23 cellular contexts compared by ENCODE assay signal in the genomic region with DNA sequence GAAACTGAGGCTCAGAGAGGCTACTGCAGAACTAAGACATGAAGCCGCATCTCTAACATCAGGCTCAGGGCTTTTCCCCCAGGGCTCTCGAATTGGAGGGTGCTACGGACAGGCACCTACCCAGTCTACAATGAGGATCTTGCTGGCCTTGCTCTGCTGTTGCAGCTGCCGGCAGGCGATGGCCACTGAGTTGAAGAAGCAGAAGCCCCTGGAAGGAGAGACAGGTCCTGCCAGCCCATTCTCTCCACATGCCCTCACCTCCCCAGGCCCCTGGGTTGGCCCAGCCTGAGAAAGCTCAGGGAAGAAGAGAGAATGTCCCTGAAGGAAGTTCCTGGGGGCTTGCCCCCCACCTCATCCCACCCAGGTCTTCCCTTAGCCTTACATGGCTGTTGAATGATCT.
"Had no signal": no experiment of that assay in that cellular context is flagged by ENCODE, and none has a peak within 500 bp of the region (broad histone marks: within the 10 kb centered on the region; RNA-seq: fewer than 3 reads in every experiment).

No MANE protein-coding gene starts in this region.

- H3K79me2 ChIP-seq: hepatocyte had no signal

- H3K4me1 ChIP-seq: body of pancreas, left lung, SJSA1 had no signal

- ATAC-seq: body of pancreas, left lung, natural killer cell had no signal

- H3K27me3 ChIP-seq: body of pancreas, cardiac muscle cell, hepatocyte, left lung, SJSA1, tibial artery had no signal

- H3K4me1 Mint-ChIP-seq: activated B cell treated with CpG ODN at 0.5 μM for 24 hours, natural killer cell had no signal

- H3K4me3 ChIP-seq: body of pancreas, cardiac muscle cell, hepatocyte, left lung, SJSA1, tibial artery had no signal

- H3K9me3 ChIP-seq: body of pancreas, left lung, SJSA1, tibial artery had no signal

- H3K27me3 Mint-ChIP-seq: activated B cell treated with CpG ODN at 0.5 μM for 24 hours; dendritic cell treated with granulocyte-macrophage colony-stimulating factor and Interleukin-4, amounts not matched to agents 40 ng/mL and 50 ng/mL, for 4 days; stimulated activated naive CD8-positive, alpha-beta T cell treated with anti-CD3 and anti-CD28 coated beads, Interleukin-15, amount 100 ng/mL, for 72 hours had no signal

- H2AFZ ChIP-seq: hepatocyte had no signal

- H3K27ac Mint-ChIP-seq: activated B cell treated with CpG ODN at 0.5 μM for 24 hours; activated T-helper 1 cell treated with anti-CD3 and anti-CD28 coated beads, Interleukin-12 subunit alpha, Interleukin-12 subunit beta, Interleukin-2, Interleukin-4 antibody, amounts not matched to agents 30 ng/mL and 10 ng/mL and 1 ng/mL, durations not matched to agents 14 hours and 24 hours and 36 hours; dendritic cell treated with granulocyte-macrophage colony-stimulating factor and Interleukin-4, amounts not matched to agents 40 ng/mL and 50 ng/mL, for 4 days; natural killer cell had no signal

- H3K9me3 Mint-ChIP-seq: activated B cell treated with CpG ODN at 0.5 μM for 24 hours; activated T-helper 1 cell treated with anti-CD3 and anti-CD28 coated beads, Interleukin-12 subunit alpha, Interleukin-12 subunit beta, Interleukin-2, Interleukin-4 antibody, amounts not matched to agents 30 ng/mL and 10 ng/mL and 1 ng/mL, durations not matched to agents 14 hours and 24 hours and 36 hours; dendritic cell treated with granulocyte-macrophage colony-stimulating factor and Interleukin-4, amounts not matched to agents 40 ng/mL and 50 ng/mL, for 4 days; immature natural killer cell; natural killer cell; stimulated activated naive CD8-positive, alpha-beta T cell treated with anti-CD3 and anti-CD28 coated beads, Interleukin-15, amount 100 ng/mL, for 72 hours had no signal

- H3K4me2 ChIP-seq: hepatocyte had no signal

- H3K4me3 Mint-ChIP-seq: activated B cell treated with CpG ODN at 0.5 μM for 24 hours; activated T-helper 1 cell treated with anti-CD3 and anti-CD28 coated beads, Interleukin-12 subunit alpha, Interleukin-12 subunit beta, Interleukin-2, Interleukin-4 antibody, amounts not matched to agents 30 ng/mL and 10 ng/mL and 1 ng/mL, durations not matched to agents 14 hours and 24 hours and 36 hours; dendritic cell treated with granulocyte-macrophage colony-stimulating factor and Interleukin-4, amounts not matched to agents 40 ng/mL and 50 ng/mL, for 4 days; immature natural killer cell; natural killer cell; stimulated activated naive CD8-positive, alpha-beta T cell treated with anti-CD3 and anti-CD28 coated beads, Interleukin-15, amount 100 ng/mL, for 72 hours had no signal

- H3K27ac ChIP-seq: body of pancreas, cardiac muscle cell, hepatocyte, SJSA1, tibial artery had no signal

- DNase-seq: activated B cell treated with CpG ODN at 0.5 μM for 24 hours; activated CD4-positive, alpha-beta T cell treated with anti-CD3 and anti-CD28 coated beads for 4 hours; activated CD8-positive, alpha-beta memory T cell treated with anti-CD3 and anti-CD28 coated beads, Interleukin-2, amount 50 U/mL, for 48 hours; activated gamma-delta T cell treated with Interleukin-2 at 50 U/mL for 16 hours; anterior cingulate cortex; body of pancreas; effector CD4-positive, alpha-beta T cell; glutamatergic neuron; immature natural killer cell; midbrain; natural killer cell; stimulated activated CD4-positive, alpha-beta T cell treated with anti-CD3 and anti-CD28 coated beads, Interleukin-2, amount 100 ng/mL, for 48 hours; stimulated activated CD8-positive, alpha-beta memory T cell treated with anti-CD3 and anti-CD28 coated beads, Interleukin-4, amount 100 ng/mL, for 48 hours; stimulated activated naive CD8-positive, alpha-beta T cell treated with anti-CD3 and anti-CD28 coated beads, Interleukin-15, amount 100 ng/mL, for 72 hours; T-helper 1 cell; T-helper 9 cell; tibial artery had no signal
